Comparison of ENCODE assay signal across 17 cellular contexts in the genomic region with DNA sequence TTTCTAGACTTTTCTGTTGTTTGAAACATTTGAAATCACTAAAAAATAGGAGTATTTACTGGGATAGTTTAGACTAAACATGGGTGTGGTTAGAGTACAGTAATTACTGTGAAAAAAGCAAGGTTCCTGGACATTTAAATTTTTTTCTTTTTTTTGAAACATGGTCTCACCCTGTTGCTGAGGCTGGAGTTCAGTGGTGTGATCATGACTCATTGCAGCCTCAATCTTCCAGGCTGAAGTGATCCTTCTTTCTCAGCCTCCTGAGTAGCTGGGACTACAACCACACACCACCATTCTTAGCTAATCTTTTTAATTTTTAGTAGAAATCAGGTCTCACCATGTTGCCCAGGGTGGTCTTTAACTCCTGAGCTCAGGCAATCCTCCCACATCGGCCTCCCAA. TPM values are rescaled to one million over a fixed set of nuclear protein-coding genes. Genes with fewer than 3 reads are reported as not detected.
DNase-seq lines count a peak whose midpoint lies in the region; ATAC-seq and TF ChIP-seq lines count a peak whose summit lies in the region.
"Had no signal": no experiment of that assay in that cellular context is flagged by ENCODE, and none has a peak within 500 bp of the region (broad histone marks: within the 10 kb centered on the region; RNA-seq: fewer than 3 reads in every experiment).

No MANE protein-coding gene starts in this region.

- H3K36me3 Mint-ChIP-seq in activated naive CD4-positive, alpha-beta T cell treated with anti-CD3 and anti-CD28 coated beads, Interleukin-2, amount 50 U/mL, for 72 hours, result no peaks in the 10 kb centered on the region

- DNase-seq in EL (peak; percentile 18), SJSA1 (ENCODE audit: low read depth in 1 of 2, low spot score in 2 of 2) (no peak), esophagus muscularis mucosa (ENCODE audit: extremely low spot score) (no peak), omental fat pad (ENCODE audit: low spot score) (no peak), HuH-7.5 (ENCODE audit: low spot score) (no peak), psoas muscle (no peak)
- no peak for DNase-seq in activated naive CD4-positive, alpha-beta T cell treated with anti-CD3 and anti-CD28 coated beads, Interleukin-2, amount 50 U/mL, for 72 hours (ENCODE audit: low spot score in 2 of 2)
- DNase-seq: activated CD4-positive, CD25-positive, alpha-beta regulatory T cell; activated CD8-positive, alpha-beta memory T cell treated with anti-CD3 and anti-CD28 coated beads, Interleukin-2, amount 50 U/mL, for 4 hours; central memory CD4-positive, alpha-beta T cell; KG1; spleen; T-helper 1 cell had no signal

- H3K9me3 Mint-ChIP-seq in activated naive CD4-positive, alpha-beta T cell treated with anti-CD3 and anti-CD28 coated beads, Interleukin-2, amount 50 U/mL, for 72 hours, result no peaks in the 10 kb centered on the region

- no peak overlapping the region for H3K27ac Mint-ChIP-seq in activated naive CD4-positive, alpha-beta T cell treated with anti-CD3 and anti-CD28 coated beads, Interleukin-2, amount 50 U/mL, for 72 hours
- H3K27ac Mint-ChIP-seq: activated naive CD8-positive, alpha-beta T cell had no signal

- TF ChIP-seq CTCF in esophagus muscularis mucosa (IDR thresholded peaks at IDR 0.05), result no peak
- no peak for TF ChIP-seq CTCF in omental fat pad (IDR thresholded peaks at IDR 0.05)
- TF ChIP-seq CTCF in psoas muscle (IDR thresholded peaks at IDR 0.05), result no peak

- intact Hi-C loops in esophagus muscularis mucosa (cut with DNase I), result no loop called here
- intact Hi-C loops in psoas muscle (cut with DNase I), result no loop called here

- TF ChIP-seq POLR2A in esophagus muscularis mucosa (IDR thresholded peaks at IDR 0.05; ENCODE audit: low read depth), result no peak

- ATAC-seq in omental fat pad (ENCODE audit: low FRiP score) (peak; percentile 26), GM18907 (IDR thresholded peaks at IDR 0.05; ENCODE audit: unreplicated experiment) (no peak), psoas muscle (no peak)
- no peak for ATAC-seq in activated naive CD4-positive, alpha-beta T cell treated with anti-CD3 and anti-CD28 coated beads, Interleukin-2, amount 50 U/mL, for 72 hours

- no peak for TF ChIP-seq EP300 in esophagus muscularis mucosa (IDR thresholded peaks at IDR 0.05)

- no peaks in the 10 kb centered on the region for H3K27me3 ChIP-seq in SJSA1 (replicated peaks)
- H3K27me3 ChIP-seq in esophagus muscularis mucosa, result no peaks in the 10 kb centered on the region
- no peaks in the 10 kb centered on the region for H3K27me3 ChIP-seq in psoas muscle (ENCODE audit: insufficient read depth in 3 of 3, low read length in 2 of 3)
- H3K27me3 ChIP-seq: spleen had no signal

- H3K27ac ChIP-seq in SJSA1, result peak overlapping the region; percentile 18; the same call in 1 of the 2 replicates
- peak overlapping the region; percentile 77 to 84 (median 80) for H3K27ac ChIP-seq in esophagus muscularis mucosa (replicated peaks in 1 of 4)
- H3K27ac ChIP-seq in psoas muscle, result no peak overlapping the region

- WGBS in esophagus muscularis mucosa, result 100% methylated on average over 1 of the region's 1 CpG
- WGBS in psoas muscle, 3 donors, result 81 to 86% (median 82%) methylated on average over 1 of the region's 1 CpG

- H3K4me1 ChIP-seq in SJSA1 (replicated peaks) (peaks cover 14% of the 10 kb centered on the region), esophagus muscularis mucosa (peaks cover 6 to 21% (median 21%) of the 10 kb centered on the region in 4 donors), psoas muscle (no peaks in the 10 kb centered on the region)

- peaks cover 11% of the 10 kb centered on the region for H3K36me3 ChIP-seq in SJSA1
- H3K36me3 ChIP-seq in esophagus muscularis mucosa, result peaks cover 8 to 45% (median 27%) of the 10 kb centered on the region in 4 donors
- peaks cover 2 to 70% of the 10 kb centered on the region in 2 donors for H3K36me3 ChIP-seq in psoas muscle (ENCODE audit: insufficient read depth in 1 of 2, low read depth in 1 of 2)

- H3K4me3 ChIP-seq in SJSA1, result no peak overlapping the region
- no peak overlapping the region for H3K4me3 ChIP-seq in esophagus muscularis mucosa
- no peak overlapping the region for H3K4me3 ChIP-seq in psoas muscle
- H3K4me3 ChIP-seq: spleen had no signal

- H3K9me3 ChIP-seq in SJSA1 (replicated peaks) (no peaks in the 10 kb centered on the region), esophagus muscularis mucosa (no peaks in the 10 kb centered on the region), psoas muscle (no peaks in the 10 kb centered on the region)
- H3K9me3 ChIP-seq: spleen had no signal

RNA-seq across cellular contexts. Expression of a gene that starts 20.4 kb away (rescaled TPM):
- total RNA-seq in SJSA1 (2014; rRNA removed; shearing (Covaris generic)), result 0.08 TPM in 1 of 2 replicates, not detected in the other
- total RNA-seq in esophagus muscularis mucosa, result 1 to 10 TPM; 1.2 to 4.6 (median 2.5) TPM
- 1 to 10 TPM; 1.3 to 4.9 (median 1.9) TPM for total RNA-seq in omental fat pad
- under 1 TPM; 0.37 to 0.48 TPM for total RNA-seq in activated naive CD4-positive, alpha-beta T cell treated with anti-CD3 and anti-CD28 coated beads, Interleukin-2, amount 50 U/mL, for 72 hours
- total RNA-seq in psoas muscle, result under 1 TPM; 0.13 to 0.62 (median 0.16) TPM
- polyA plus RNA-seq in psoas muscle, result under 1 TPM; 0.15 to 0.81 (median 0.34) TPM
- total RNA-seq: epithelial cell of proximal tubule had no signal

RNA-seq across cellular contexts. Expression of a gene that starts 35.4 kb away (rescaled TPM):
- 58.5 and 90.0 TPM in 2 replicates for total RNA-seq in SJSA1 (2014; rRNA removed; shearing (Covaris generic))
- 10 to 100 TPM; 51.0 to 59.3 (median 53.6) TPM for total RNA-seq in esophagus muscularis mucosa
- total RNA-seq in omental fat pad, result 100 to 1,000 TPM in 1 of 4 donors, 10 to 100 TPM in 3; 66.4 to 104 (median 74.5) TPM
- total RNA-seq in activated naive CD4-positive, alpha-beta T cell treated with anti-CD3 and anti-CD28 coated beads, Interleukin-2, amount 50 U/mL, for 72 hours, result 10 to 100 TPM; 57.3 to 75.0 TPM
- total RNA-seq in psoas muscle, result 10 to 100 TPM; 38.1 to 53.1 (median 46.8) TPM
- polyA plus RNA-seq in psoas muscle, result 10 to 100 TPM; 32.1 to 55.4 (median 47.4) TPM

RNA-seq across cellular contexts. Expression of a gene that starts 57.7 kb away (rescaled TPM):
- total RNA-seq in SJSA1 (2014; rRNA removed; shearing (Covaris generic)), result not detected in 2 replicates
- total RNA-seq in esophagus muscularis mucosa, result not detected
- total RNA-seq in omental fat pad, result not detected
- total RNA-seq in activated naive CD4-positive, alpha-beta T cell treated with anti-CD3 and anti-CD28 coated beads, Interleukin-2, amount 50 U/mL, for 72 hours, result not detected
- not detected for total RNA-seq in psoas muscle
- not detected for polyA plus RNA-seq in psoas muscle
- total RNA-seq: epithelial cell of proximal tubule, mammary epithelial cell, spleen had no signal
- polyA plus RNA-seq: mammary epithelial cell, spleen had no signal
